Comparison of ENCODE assay signal across 11 cellular contexts in the genomic region with DNA sequence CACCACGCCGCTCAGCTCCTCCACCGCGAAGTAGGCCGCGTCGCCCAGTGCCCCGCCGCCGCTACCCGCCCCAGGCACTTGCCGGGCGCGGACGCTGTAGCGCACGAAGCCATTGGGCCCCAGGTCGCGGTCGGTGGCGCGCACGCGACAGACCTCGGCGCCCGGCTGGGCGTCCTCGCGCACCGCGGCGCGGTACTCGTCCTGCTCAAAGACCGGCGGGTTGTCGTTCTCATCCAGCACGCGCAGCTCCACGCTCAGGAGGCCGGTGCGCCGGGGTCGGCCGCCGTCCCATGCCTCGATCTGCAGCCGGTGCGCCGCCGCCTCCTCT. TPM values are rescaled to one million over a fixed set of nuclear protein-coding genes. Genes with fewer than 3 reads are reported as not detected.
A peak's percentile ranks its signal among the peaks of the same experiment; 100 is the strongest.
DNase-seq lines count a peak whose midpoint lies in the region; ATAC-seq and TF ChIP-seq lines count a peak whose summit lies in the region.
"Had no signal": no experiment of that assay in that cellular context is flagged by ENCODE, and none has a peak within 500 bp of the region (broad histone marks: within the 10 kb centered on the region; RNA-seq: fewer than 3 reads in every experiment).

No MANE protein-coding gene starts in this region.

- intact Hi-C loops in esophagus squamous epithelium (cut with DNase I), result no loop called here

- no peaks in the 10 kb centered on the region for H3K9me3 Mint-ChIP-seq in natural killer cell treated with Interleukin-12 subunit alpha and Interleukin-12 subunit beta and Interleukin-15 and Interleukin-18, amount 100 ng/mL, for 72 hours

- H3K9ac ChIP-seq in parathyroid adenoma, result no peak overlapping the region

- H2AFZ ChIP-seq in parathyroid adenoma, result no peak overlapping the region

- no CpG with 5 or more reads among the region's 52 CpGs for WGBS in esophagus squamous epithelium, 2 donors

- H3K36me3 Mint-ChIP-seq in natural killer cell treated with Interleukin-12 subunit alpha and Interleukin-12 subunit beta and Interleukin-15 and Interleukin-18, amount 100 ng/mL, for 72 hours, result no peaks in the 10 kb centered on the region

- H3K36me3 ChIP-seq in esophagus squamous epithelium (no peaks in the 10 kb centered on the region), parathyroid adenoma (ENCODE audit: control insufficient read depth, insufficient read depth, low read length) (no peaks in the 10 kb centered on the region)
- H3K36me3 ChIP-seq: adrenal gland had no signal

- TF ChIP-seq POLR2A in esophagus squamous epithelium (IDR thresholded peaks at IDR 0.05), result no peak

- H3K27ac ChIP-seq in esophagus squamous epithelium (no peak overlapping the region), parathyroid adenoma (no peak overlapping the region)

- no peak overlapping the region for H3K4me3 Mint-ChIP-seq in natural killer cell treated with Interleukin-12 subunit alpha and Interleukin-12 subunit beta and Interleukin-15 and Interleukin-18, amount 100 ng/mL, for 72 hours

- H3K9me3 ChIP-seq in esophagus squamous epithelium (no peaks in the 10 kb centered on the region), parathyroid adenoma (ENCODE audit: control insufficient read depth, low read length) (no peaks in the 10 kb centered on the region)
- H3K9me3 ChIP-seq: adrenal gland had no signal

- peaks cover 16 to 28% (median 18%) of the 10 kb centered on the region in 3 donors for H3K4me1 ChIP-seq in esophagus squamous epithelium
- H3K4me1 ChIP-seq in parathyroid adenoma, result no peaks in the 10 kb centered on the region

- H3K4me2 ChIP-seq in parathyroid adenoma (ENCODE audit: low read length), result peak overlapping the region; percentile 44

- peaks cover 20 to 36% of the 10 kb centered on the region in 2 donors for H3K27me3 Mint-ChIP-seq in natural killer cell treated with Interleukin-12 subunit alpha and Interleukin-12 subunit beta and Interleukin-15 and Interleukin-18, amount 100 ng/mL, for 72 hours

- H3K4me3 ChIP-seq in esophagus squamous epithelium (peak overlapping the region in 3 of 4 donors; percentile 40 to 64 (median 46)), parathyroid adenoma (ENCODE audit: low read depth, low read length) (peak overlapping the region; percentile 31)

- H3K27me3 ChIP-seq in esophagus squamous epithelium (peaks cover 4 to 78% (median 4%) of the 10 kb centered on the region in 4 donors), parathyroid adenoma (ENCODE audit: control insufficient read depth, insufficient read depth, low read length) (peaks cover 8% of the 10 kb centered on the region)

- DNase-seq in stimulated activated CD4-positive, alpha-beta T cell treated with anti-CD3 and anti-CD28 coated beads, Interleukin-15, amount 100 ng/mL, for 24 hours, result peak; percentile 24
- DNase-seq in stimulated activated CD4-positive, alpha-beta T cell treated with anti-CD3 and anti-CD28 coated beads, Interleukin-4, amount 100 ng/mL, for 24 hours, result no peak
- DNase-seq in esophagus squamous epithelium (lab: John Stamatoyannopoulos, UW) (no peak), SIG-M5 treated with dmso at 0.1 percent for 504 hours (lab: John Stamatoyannopoulos, UW; ENCODE audit: unreplicated experiment) (no peak), putamen (ENCODE audit: low spot score) (no peak), inferior parietal cortex (ENCODE audit: extremely low spot score) (no peak)
- no peak for DNase-seq in natural killer cell treated with Interleukin-12 subunit alpha and Interleukin-12 subunit beta and Interleukin-15 and Interleukin-18, amount 100 ng/mL, for 72 hours (ENCODE audit: low spot score)
- DNase-seq: KG1, NCI-H2171 treated with DMSO at 0.1 percent for 48 hours had no signal

- peaks cover 3 to 4% of the 10 kb centered on the region in 2 donors for H3K4me1 Mint-ChIP-seq in natural killer cell treated with Interleukin-12 subunit alpha and Interleukin-12 subunit beta and Interleukin-15 and Interleukin-18, amount 100 ng/mL, for 72 hours (ENCODE audit: low read depth in 2 of 2)

- no peaks in the 10 kb centered on the region for H3K79me2 ChIP-seq in parathyroid adenoma

- no peak overlapping the region for H3K27ac Mint-ChIP-seq in natural killer cell treated with Interleukin-12 subunit alpha and Interleukin-12 subunit beta and Interleukin-15 and Interleukin-18, amount 100 ng/mL, for 72 hours

- no peak for TF ChIP-seq CTCF in esophagus squamous epithelium (IDR thresholded peaks at IDR 0.05)
- TF ChIP-seq CTCF in parathyroid adenoma (IDR thresholded peaks at IDR 0.05), result no peak

- ATAC-seq in natural killer cell treated with Interleukin-12 subunit alpha and Interleukin-12 subunit beta and Interleukin-15 and Interleukin-18, amount 100 ng/mL, for 72 hours, result no peak

RNA-seq across cellular contexts. Expression of gene DCHS2, which starts 1.4 kb away (rescaled TPM):
- 1 to 10 TPM in 1 of 4 donors, under 1 TPM in 2, not detected in 1; 0.53 to 1.5 (median 0.57) TPM for total RNA-seq in esophagus squamous epithelium
- total RNA-seq in natural killer cell treated with Interleukin-12 subunit alpha and Interleukin-12 subunit beta and Interleukin-15 and Interleukin-18, amount 100 ng/mL, for 72 hours, result not detected

RNA-seq across cellular contexts. Expression of gene PLRG1, which starts 60.0 kb away (rescaled TPM):
- 10 to 100 TPM; 47.1 to 60.5 (median 49.2) TPM for total RNA-seq in esophagus squamous epithelium
- 100 to 1,000 TPM in 1 of 2 donors, 10 to 100 TPM in 1; 84.5 to 109 TPM for total RNA-seq in natural killer cell treated with Interleukin-12 subunit alpha and Interleukin-12 subunit beta and Interleukin-15 and Interleukin-18, amount 100 ng/mL, for 72 hours
